1 cellular context compared by ENCODE assay signal in the genomic region with DNA sequence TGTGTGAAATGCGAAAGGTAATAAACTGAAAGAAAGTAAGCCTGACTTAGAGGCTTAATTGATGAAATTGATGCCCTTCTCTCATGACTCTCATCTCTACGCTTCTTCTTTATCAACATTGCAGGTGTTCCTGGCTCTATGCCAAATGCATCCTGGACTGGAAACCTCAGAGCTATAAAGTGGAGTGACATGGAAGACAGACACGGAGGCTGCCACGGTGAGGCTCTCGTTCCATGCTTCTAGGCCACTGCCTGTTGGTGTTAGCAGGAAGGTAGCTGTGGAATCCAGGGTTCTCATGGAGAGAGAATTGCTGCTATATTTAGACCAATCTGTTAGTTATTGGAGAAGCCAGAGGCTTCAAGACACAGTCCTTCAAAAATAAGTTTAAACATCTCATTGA.
TF ChIP-seq lines count a peak whose summit lies in the region.

No MANE protein-coding gene starts in this region.

TF ChIP-seq in GM23338, 12 proteins besides CTCF, POLR2A, EP300 and RAD21 (continued from another document):
- TF ChIP-seq, protein P1, sequence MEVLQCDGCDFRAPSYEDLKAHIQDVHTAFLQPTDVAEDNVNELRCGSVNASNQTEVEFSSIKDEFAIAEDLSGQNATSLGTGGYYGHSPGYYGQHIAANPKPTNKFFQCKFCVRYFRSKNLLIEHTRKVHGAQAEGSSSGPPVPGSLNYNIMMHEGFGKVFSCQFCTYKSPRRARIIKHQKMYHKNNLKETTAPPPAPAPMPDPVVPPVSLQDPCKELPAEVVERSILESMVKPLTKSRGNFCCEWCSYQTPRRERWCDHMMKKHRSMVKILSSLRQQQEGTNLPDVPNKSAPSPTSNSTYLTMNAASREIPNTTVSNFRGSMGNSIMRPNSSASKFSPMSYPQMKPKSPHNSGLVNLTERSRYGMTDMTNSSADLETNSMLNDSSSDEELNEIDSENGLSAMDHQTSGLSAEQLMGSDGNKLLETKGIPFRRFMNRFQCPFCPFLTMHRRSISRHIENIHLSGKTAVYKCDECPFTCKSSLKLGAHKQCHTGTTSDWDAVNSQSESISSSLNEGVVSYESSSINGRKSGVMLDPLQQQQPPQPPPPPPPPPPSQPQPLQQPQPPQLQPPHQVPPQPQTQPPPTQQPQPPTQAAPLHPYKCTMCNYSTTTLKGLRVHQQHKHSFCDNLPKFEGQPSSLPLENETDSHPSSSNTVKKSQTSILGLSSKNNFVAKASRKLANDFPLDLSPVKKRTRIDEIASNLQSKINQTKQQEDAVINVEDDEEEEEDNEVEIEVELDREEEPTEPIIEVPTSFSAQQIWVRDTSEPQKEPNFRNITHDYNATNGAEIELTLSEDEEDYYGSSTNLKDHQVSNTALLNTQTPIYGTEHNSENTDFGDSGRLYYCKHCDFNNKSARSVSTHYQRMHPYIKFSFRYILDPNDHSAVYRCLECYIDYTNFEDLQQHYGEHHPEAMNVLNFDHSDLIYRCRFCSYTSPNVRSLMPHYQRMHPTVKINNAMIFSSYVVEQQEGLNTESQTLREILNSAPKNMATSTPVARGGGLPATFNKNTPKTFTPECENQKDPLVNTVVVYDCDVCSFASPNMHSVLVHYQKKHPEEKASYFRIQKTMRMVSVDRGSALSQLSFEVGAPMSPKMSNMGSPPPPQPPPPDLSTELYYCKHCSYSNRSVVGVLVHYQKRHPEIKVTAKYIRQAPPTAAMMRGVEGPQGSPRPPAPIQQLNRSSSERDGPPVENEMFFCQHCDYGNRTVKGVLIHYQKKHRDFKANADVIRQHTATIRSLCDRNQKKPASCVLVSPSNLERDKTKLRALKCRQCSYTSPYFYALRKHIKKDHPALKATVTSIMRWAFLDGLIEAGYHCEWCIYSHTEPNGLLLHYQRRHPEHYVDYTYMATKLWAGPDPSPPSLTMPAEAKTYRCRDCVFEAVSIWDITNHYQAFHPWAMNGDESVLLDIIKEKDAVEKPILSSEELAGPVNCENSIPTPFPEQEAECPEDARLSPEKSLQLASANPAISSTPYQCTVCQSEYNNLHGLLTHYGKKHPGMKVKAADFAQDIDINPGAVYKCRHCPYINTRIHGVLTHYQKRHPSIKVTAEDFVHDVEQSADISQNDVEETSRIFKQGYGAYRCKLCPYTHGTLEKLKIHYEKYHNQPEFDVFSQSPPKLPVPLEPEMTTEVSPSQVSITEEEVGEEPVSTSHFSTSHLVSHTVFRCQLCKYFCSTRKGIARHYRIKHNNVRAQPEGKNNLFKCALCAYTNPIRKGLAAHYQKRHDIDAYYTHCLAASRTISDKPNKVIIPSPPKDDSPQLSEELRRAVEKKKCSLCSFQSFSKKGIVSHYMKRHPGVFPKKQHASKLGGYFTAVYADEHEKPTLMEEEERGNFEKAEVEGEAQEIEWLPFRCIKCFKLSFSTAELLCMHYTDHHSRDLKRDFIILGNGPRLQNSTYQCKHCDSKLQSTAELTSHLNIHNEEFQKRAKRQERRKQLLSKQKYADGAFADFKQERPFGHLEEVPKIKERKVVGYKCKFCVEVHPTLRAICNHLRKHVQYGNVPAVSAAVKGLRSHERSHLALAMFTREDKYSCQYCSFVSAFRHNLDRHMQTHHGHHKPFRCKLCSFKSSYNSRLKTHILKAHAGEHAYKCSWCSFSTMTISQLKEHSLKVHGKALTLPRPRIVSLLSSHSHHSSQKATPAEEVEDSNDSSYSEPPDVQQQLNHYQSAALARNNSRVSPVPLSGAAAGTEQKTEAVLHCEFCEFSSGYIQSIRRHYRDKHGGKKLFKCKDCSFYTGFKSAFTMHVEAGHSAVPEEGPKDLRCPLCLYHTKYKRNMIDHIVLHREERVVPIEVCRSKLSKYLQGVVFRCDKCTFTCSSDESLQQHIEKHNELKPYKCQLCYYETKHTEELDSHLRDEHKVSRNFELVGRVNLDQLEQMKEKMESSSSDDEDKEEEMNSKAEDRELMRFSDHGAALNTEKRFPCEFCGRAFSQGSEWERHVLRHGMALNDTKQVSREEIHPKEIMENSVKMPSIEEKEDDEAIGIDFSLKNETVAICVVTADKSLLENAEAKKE (CRISPR knock-in tag; IDR thresholded peaks at IDR 0.05), result no peak
- TF ChIP-seq CREB1 (CRISPR knock-in tag; IDR thresholded peaks at IDR 0.05; ENCODE audit: low read depth), result no peak
